In the genomic region with DNA sequence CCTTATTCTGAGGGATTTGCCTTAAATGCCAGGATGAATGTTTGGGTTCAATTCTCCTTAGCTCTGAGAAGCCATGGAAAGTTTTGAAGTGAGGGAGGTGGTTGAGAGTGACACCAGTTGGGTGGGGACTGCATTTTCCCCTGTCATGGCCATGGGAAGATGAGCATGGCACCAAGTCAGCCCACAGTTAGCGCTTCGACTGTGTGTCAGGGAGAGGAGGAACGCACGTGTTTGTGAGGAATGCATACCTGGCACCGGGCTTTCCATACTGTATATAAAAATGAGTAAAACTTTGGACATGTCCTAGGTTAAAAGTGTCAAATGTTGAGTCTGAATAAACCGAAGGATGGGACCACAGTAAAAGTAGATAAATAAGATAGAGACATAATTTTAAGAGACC, we compare ENCODE assay signal across 24 cellular contexts.
"Had no signal": no experiment of that assay in that cellular context is flagged by ENCODE, and none has a peak within 500 bp of the region (broad histone marks: within the 10 kb centered on the region; RNA-seq: fewer than 3 reads in every experiment).

No MANE protein-coding gene starts in this region.

- ATAC-seq: activated CD8-positive, alpha-beta T cell treated with anti-CD3 and anti-CD28 coated beads, Interleukin-2, amount 10 ng/mL, durations not matched to agents 7 days and 5 days; effector memory CD8-positive, alpha-beta T cell; gastroesophageal sphincter; left cardiac atrium; stimulated activated naive B cell treated with anti-CD40 and anti-IgM and Interleukin-4, amounts not matched to agents 10 μg/mL and 1 μg/mL and 100 μg/mL, for 72 hours had no signal

- DNase-seq: activated CD4-positive, alpha-beta T cell treated with anti-CD3 and anti-CD28 coated beads for 1 hour; activated CD4-positive, alpha-beta T cell treated with anti-CD3 and anti-CD28 coated beads, Interleukin-2, amount 50 U/mL, for 1 hour; activated CD8-positive, alpha-beta T cell treated with anti-CD3 and anti-CD28 coated beads, Interleukin-2, amount 10 ng/mL, durations not matched to agents 7 days and 5 days; activated naive CD4-positive, alpha-beta T cell; adrenal gland; central memory CD4-positive, alpha-beta T cell; effector memory CD8-positive, alpha-beta T cell; esophagus squamous epithelium; head of caudate nucleus; hypothalamus; left cardiac atrium; occipital lobe; retina; sigmoid colon; stimulated activated CD4-positive, alpha-beta T cell treated with anti-CD3 and anti-CD28 coated beads, Interleukin-2, amount 100 ng/mL, for 48 hours; stimulated activated CD8-positive, alpha-beta memory T cell treated with anti-CD3 and anti-CD28 coated beads, Interleukin-4, amount 100 ng/mL, for 48 hours; stimulated activated naive B cell treated with anti-CD40 and anti-IgM and Interleukin-4, amounts not matched to agents 10 μg/mL and 1 μg/mL and 100 μg/mL, for 72 hours; T-helper 9 cell; testis; upper lobe of left lung had no signal

- H3K4me3 ChIP-seq: adrenal gland, ascending aorta, esophagus squamous epithelium, gastroesophageal sphincter, sigmoid colon, testis, upper lobe of left lung had no signal

- H3K36me3 ChIP-seq: adrenal gland, ascending aorta, esophagus squamous epithelium, gastroesophageal sphincter, sigmoid colon, upper lobe of left lung had no signal

- H3K36me3 Mint-ChIP-seq: activated naive CD8-positive, alpha-beta T cell had no signal

- H3K27me3 ChIP-seq: adrenal gland, ascending aorta, esophagus squamous epithelium, gastroesophageal sphincter, sigmoid colon, testis, upper lobe of left lung had no signal

- H3K27ac Mint-ChIP-seq: activated CD8-positive, alpha-beta T cell treated with anti-CD3 and anti-CD28 coated beads, Interleukin-2, amount 10 ng/mL, durations not matched to agents 7 days and 5 days; activated naive CD8-positive, alpha-beta T cell; activated T-helper 2 cell treated with anti-CD3 and anti-CD28 coated beads, Interferon-gamma antibody, Interleukin-2, Interleukin-4, amounts not matched to agents 10 μg/mL and 5 μg/mL and 100 μg/mL, durations not matched to agents 14 hours and 24 hours and 36 hours; effector memory CD8-positive, alpha-beta T cell; stimulated activated naive B cell treated with anti-CD40 and anti-IgM and Interleukin-4, amounts not matched to agents 10 μg/mL and 1 μg/mL and 100 μg/mL, for 72 hours had no signal

- H3K9me3 Mint-ChIP-seq: effector memory CD8-positive, alpha-beta T cell had no signal

- H3K27ac ChIP-seq: adrenal gland, ascending aorta, esophagus squamous epithelium, gastroesophageal sphincter, sigmoid colon, testis, upper lobe of left lung had no signal

- H3K9me3 ChIP-seq: ascending aorta, sigmoid colon, testis had no signal

- H3K27me3 Mint-ChIP-seq: activated naive CD8-positive, alpha-beta T cell; stimulated activated naive B cell treated with anti-CD40 and anti-IgM and Interleukin-4, amounts not matched to agents 10 μg/mL and 1 μg/mL and 100 μg/mL, for 72 hours had no signal

- H3K4me1 Mint-ChIP-seq: stimulated activated naive B cell treated with anti-CD40 and anti-IgM and Interleukin-4, amounts not matched to agents 10 μg/mL and 1 μg/mL and 100 μg/mL, for 72 hours had no signal

- H3K4me1 ChIP-seq: adrenal gland, ascending aorta, testis, upper lobe of left lung had no signal

- H3K4me3 Mint-ChIP-seq: activated CD8-positive, alpha-beta T cell treated with anti-CD3 and anti-CD28 coated beads, Interleukin-2, amount 10 ng/mL, durations not matched to agents 7 days and 5 days; activated naive CD8-positive, alpha-beta T cell; effector memory CD8-positive, alpha-beta T cell; stimulated activated naive B cell treated with anti-CD40 and anti-IgM and Interleukin-4, amounts not matched to agents 10 μg/mL and 1 μg/mL and 100 μg/mL, for 72 hours had no signal
